In genomic region chr1:209029737-209030136, GRCh38 we compare ENCODE assay signal across 14 cellular contexts.
DNase-seq lines count a peak whose midpoint lies in the region; ATAC-seq, FAIRE-seq and TF ChIP-seq lines count a peak whose summit lies in the region.
"Had no signal": no experiment of that assay in that cellular context is flagged by ENCODE, and none has a peak within 500 bp of the region (broad histone marks: within the 10 kb centered on the region; RNA-seq: fewer than 3 reads in every experiment).

No MANE protein-coding gene starts in this region.

- no peak overlapping the region for H2BK15ac ChIP-seq in H1 (ENCODE audit: low read length)

- no peaks in the 10 kb centered on the region for H3K9me3 ChIP-seq in H1 (ENCODE audit: insufficient read depth in 2 of 2, low read depth in 1 of 2, low read length in 1 of 2)
- H3K9me3 ChIP-seq: SJCRH30 had no signal

- FAIRE-seq in H1 (lab: Jason Lieb, UNC) = no peak
- FAIRE-seq: frontal cortex had no signal

- H3K79me2 ChIP-seq in H1 (ENCODE audit: control insufficient read depth in 1 of 2, insufficient read depth in 2 of 2, low read length in 2 of 2) = no peaks in the 10 kb centered on the region

- H4K5ac ChIP-seq in H1 (ENCODE audit: insufficient read length, low read depth, low read length) = no peak overlapping the region

- H3K4me3 ChIP-seq in H1 (ENCODE audit: extremely low read depth in 1 of 4, insufficient read depth in 2 of 4, low read depth in 3 of 4, low read length in 4 of 4) = no peak overlapping the region
- H3K4me3 ChIP-seq: SJCRH30 had no signal

- no peaks in the 10 kb centered on the region for H3K4me1 Mint-ChIP-seq in progenitor cell of endocrine pancreas (ENCODE audit: low read depth)

- no peak overlapping the region for H4K8ac ChIP-seq in H1 (ENCODE audit: extremely low read depth, insufficient read depth, low read length)

- DNase-seq in DMS79 treated with DMSO at 0.1 percent for 48 hours (lab: John Stamatoyannopoulos, UW) (peak; percentile 11), DMS79 (lab: John Stamatoyannopoulos, UW) (no peak), NCI-H2196 (lab: John Stamatoyannopoulos, UW; ENCODE audit: unreplicated experiment) (peak; percentile 6), H1 (ENCODE audit: low read depth in 1 of 2, low spot score in 2 of 2) (no peak), progenitor cell of endocrine pancreas (ENCODE audit: low spot score, unreplicated experiment) (no peak)
- DNase-seq: 8988T; activated effector memory CD4-positive, alpha-beta T cell treated with Interleukin-2 at 50 U/mL for 16 hours; NCI-H2107; SJCRH30; stimulated activated naive CD8-positive, alpha-beta T cell treated with anti-CD3 and anti-CD28 coated beads, Interleukin-15, Interleukin-2, amounts not matched to agents 100 U/mL and 50 U/mL, for 24 hours had no signal

- TF ChIP-seq CTCF in H1 (IDR thresholded peaks at IDR 0.05; ENCODE audit: control extremely low read depth in 1 of 3, insufficient read depth in 1 of 3, low read depth in 1 of 3, low read length in 3 of 3) (peak in 1 of 3 experiments; percentile 17; a peak in 1 of 4 replicates), progenitor cell of endocrine pancreas (IDR thresholded peaks at IDR 0.05; ENCODE audit: unreplicated experiment) (peak; percentile 17)

- POLR2A ChIA-PET in H1 (lab: Charles Lee; ENCODE audit: partially characterized antibody) = no interaction called here

- TF ChIP-seq RAD21 in H1 (IDR thresholded peaks at IDR 0.05 in 1 of 2, conservative IDR thresholded peaks at IDR 0.05 in 1 of 2; ENCODE audit: low read depth in 2 of 2, low read length in 2 of 2) = peak; percentile 22 to 32; a peak in 3 of 4 replicates

- H3K4me3 Mint-ChIP-seq in progenitor cell of endocrine pancreas (ENCODE audit: low read depth) = no peak overlapping the region

- no peak overlapping the region for H2BK20ac ChIP-seq in H1 (ENCODE audit: low read length)

- no peak overlapping the region for H2AFZ ChIP-seq in H1 (ENCODE audit: low read length)

- no peaks in the 10 kb centered on the region for H3K27me3 ChIP-seq in H1 (replicated peaks in 1 of 4; ENCODE audit: control insufficient read depth in 3 of 4, extremely low read depth in 1 of 4, insufficient read depth in 3 of 4, low read length in 3 of 4)
- H3K27me3 ChIP-seq: SJCRH30 had no signal

- no peaks in the 10 kb centered on the region for H3K79me1 ChIP-seq in H1 (ENCODE audit: low read depth, low read length)

- no peak overlapping the region for H3K27ac ChIP-seq in H1 (ENCODE audit: low read depth, low read length)
- H3K27ac ChIP-seq: SJCRH30 had no signal

- no peaks in the 10 kb centered on the region for H3K4me1 ChIP-seq in H1 (replicated peaks in 1 of 4; ENCODE audit: control insufficient read depth in 3 of 4, insufficient read depth in 4 of 4, low read length in 3 of 4)
- H3K4me1 ChIP-seq: SJCRH30 had no signal

- no peak overlapping the region for H3K27ac Mint-ChIP-seq in progenitor cell of endocrine pancreas

- H2BK12ac ChIP-seq in H1 (ENCODE audit: low read depth, low read length) = no peak overlapping the region

- H2AK5ac ChIP-seq in H1 (ENCODE audit: low read depth, low read length) = no peak overlapping the region

- H3K18ac ChIP-seq in H1 (ENCODE audit: extremely low read depth, low read length) = no peak overlapping the region

- H3K36me3 ChIP-seq in H1 (ENCODE audit: control insufficient read depth in 2 of 4, insufficient read depth in 4 of 4, low read length in 3 of 4) = no peaks in the 10 kb centered on the region
- H3K36me3 ChIP-seq: SJCRH30 had no signal

- H3K23me2 ChIP-seq in H1 (ENCODE audit: low read depth, low read length) = no peaks in the 10 kb centered on the region

- no peak overlapping the region for H3K4me2 ChIP-seq in H1 (ENCODE audit: insufficient read depth in 1 of 2, low read depth in 2 of 2, low read length in 2 of 2)

- H4K91ac ChIP-seq in H1 (replicated peaks; ENCODE audit: insufficient read length, low read length) = no peak overlapping the region

- no peak overlapping the region for H3K9ac ChIP-seq in H1 (replicated peaks in 1 of 4; ENCODE audit: extremely low read depth in 1 of 4, low read depth in 3 of 4, low read length in 3 of 4)

- TF ChIP-seq EP300 in H1 (IDR thresholded peaks at IDR 0.05; ENCODE audit: borderline replicate concordance in 1 of 2, low read depth in 2 of 2, low read length in 2 of 2) = no peak

- WGBS in H1 (ENCODE audit: extremely low coverage in 1 of 2, insufficient coverage in 1 of 2, insufficient read length in 1 of 2, insufficient replicate concordance in 2 of 2, low coverage in 1 of 2, low lambda C conversion rate in 2 of 2, missing lambda C conversion rate in 1 of 2), 2 experiments = 100% methylated on average over 1 of the region's 1 CpG; no CpG with 5 or more reads in 1 of the 2 experiments

- H4K20me1 ChIP-seq in H1 (replicated peaks in 1 of 2; ENCODE audit: control insufficient read depth in 1 of 2, insufficient read depth in 2 of 2, low read length in 2 of 2) = no peaks in the 10 kb centered on the region

- no peaks in the 10 kb centered on the region for H3K27me3 Mint-ChIP-seq in progenitor cell of endocrine pancreas

- H2BK5ac ChIP-seq in H1 (ENCODE audit: low read depth, low read length) = no peak overlapping the region

- no peak overlapping the region for H3K23ac ChIP-seq in H1 (ENCODE audit: insufficient read length)

- H3K9me3 Mint-ChIP-seq in progenitor cell of endocrine pancreas (ENCODE audit: low read depth) = no peaks in the 10 kb centered on the region

- no peak for TF ChIP-seq POLR2A in H1 (IDR thresholded peaks at IDR 0.05; ENCODE audit: control extremely low read depth in 1 of 2, low read depth in 2 of 2, low read length in 2 of 2)

- no peak overlapping the region for H2BK120ac ChIP-seq in H1 (replicated peaks; ENCODE audit: low read depth, low read length)

- H3K56ac ChIP-seq in H1 (replicated peaks; ENCODE audit: insufficient read length, low read depth, low read length) = no peak overlapping the region

- H3K36me3 Mint-ChIP-seq in progenitor cell of endocrine pancreas (ENCODE audit: insufficient read depth) = no peaks in the 10 kb centered on the region

- ATAC-seq in HG03025 (IDR thresholded peaks at IDR 0.05; ENCODE audit: low FRiP score, unreplicated experiment) = no peak
- no peak for ATAC-seq in HG02610 (IDR thresholded peaks at IDR 0.05; ENCODE audit: unreplicated experiment)
- no peak for ATAC-seq in GM21529 (IDR thresholded peaks at IDR 0.05; ENCODE audit: unreplicated experiment)
- ATAC-seq: stimulated activated naive CD8-positive, alpha-beta T cell treated with anti-CD3 and anti-CD28 coated beads, Interleukin-15, Interleukin-2, amounts not matched to agents 100 U/mL and 50 U/mL, for 24 hours had no signal

- CTCF ChIA-PET in H1 (lab: Charles Lee; ENCODE audit: partially characterized antibody) = interaction anchor here (0.8 kb wide), 1 partner anchor 784 kb away, joined by 3 read pairs; no protein-coding TSS in a partner anchor

- no peak overlapping the region for H3K14ac ChIP-seq in H1 (ENCODE audit: insufficient read length)

- no peak overlapping the region for H3K4ac ChIP-seq in H1 (replicated peaks; ENCODE audit: insufficient read length, low read depth, low read length)

TF ChIP-seq in H1, 55 proteins besides CTCF, POLR2A, EP300 and RAD21:
- TF ChIP-seq ATF3 (IDR thresholded peaks at IDR 0.05; ENCODE audit: insufficient read depth, low read depth, low read length) (no peak), RNF2 (IDR thresholded peaks at IDR 0.05; ENCODE audit: borderline replicate concordance, low read depth, low read length, missing control alignments, poor library complexity, severe bottlenecking) (no peak), SUZ12 (IDR thresholded peaks at IDR 0.05; ENCODE audit: low read length) (no peak), CHD1 (IDR thresholded peaks at IDR 0.05; ENCODE audit: low read depth, low read length) (no peak), TAF1 (IDR thresholded peaks at IDR 0.05; ENCODE audit: low read depth, low read length) (no peak)

Comparison
In these comparisons a context has a peak if more than half of its experiments do, and no peak if none do; other contexts are left out.
1. DNase-seq: peak in DMS79 treated with DMSO at 0.1 percent for 48 hours (single experiment) and NCI-H2196 (single experiment); none in DMS79 (single experiment), H1 (0 of 2) and progenitor cell of endocrine pancreas (single experiment).